Comparison of ENCODE assay signal across 20 cellular contexts in the genomic region with DNA sequence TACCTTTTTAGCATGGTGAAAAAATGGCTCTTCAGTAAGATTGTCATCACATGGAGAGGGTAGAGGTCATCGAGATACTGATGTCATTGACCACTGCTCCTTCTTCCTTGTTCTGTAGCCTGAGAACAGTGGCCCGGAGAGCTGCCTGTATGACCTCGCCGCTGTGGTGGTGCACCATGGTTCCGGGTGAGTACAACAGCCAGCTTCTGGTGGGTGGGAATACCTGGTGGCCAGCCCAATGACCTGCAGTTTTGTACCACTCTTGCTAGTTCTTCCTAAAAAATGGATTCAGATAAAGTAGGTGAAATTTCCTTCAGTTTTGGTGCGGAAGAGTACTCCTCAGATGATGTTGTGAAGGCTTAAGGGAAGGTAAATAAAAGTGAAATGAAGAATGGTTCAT.
"Had no signal": no experiment of that assay in that cellular context is flagged by ENCODE, and none has a peak within 500 bp of the region (broad histone marks: within the 10 kb centered on the region; RNA-seq: fewer than 3 reads in every experiment).

No MANE protein-coding gene starts in this region.

- DNase-seq: activated CD4-positive, alpha-beta T cell treated with anti-CD3 and anti-CD28 coated beads, Interleukin-2, amount 10 ng/mL, durations not matched to agents 7 days and 5 days; activated CD8-positive, alpha-beta memory T cell treated with anti-CD3 and anti-CD28 coated beads, Interleukin-2, amount 50 U/mL, for 48 hours; activated gamma-delta T cell; activated naive CD4-positive, alpha-beta T cell treated with anti-CD3 and anti-CD28 coated beads, Interleukin-2, amount 50 U/mL, for 16 hours; activated T-cell treated with anti-CD3 and anti-CD28 coated beads, Interleukin-2, amount 50 U/mL, for 72 hours; adrenal gland; central memory CD4-positive, alpha-beta T cell; effector memory CD4-positive, alpha-beta T cell; foreskin keratinocyte; immature natural killer cell; left lung; naive thymus-derived CD4-positive, alpha-beta T cell; stimulated activated CD4-positive, alpha-beta T cell treated with anti-CD3 and anti-CD28 coated beads, Interleukin-4, amount 100 ng/mL, for 4 hours; SW 1271; transverse colon; uterus had no signal

- H3K9me3 Mint-ChIP-seq: activated CD4-positive, alpha-beta T cell treated with anti-CD3 and anti-CD28 coated beads, Interleukin-2, amount 10 ng/mL, durations not matched to agents 7 days and 5 days; activated T-cell treated with anti-CD3 and anti-CD28 coated beads, Interleukin-2, amount 50 U/mL, for 72 hours; immature natural killer cell had no signal

- H3K27ac ChIP-seq: adrenal gland, foreskin keratinocyte, hepatocyte, left lung, prostate gland, right atrium auricular region, transverse colon, uterus had no signal

- H3K27me3 Mint-ChIP-seq: activated CD4-positive, alpha-beta T cell treated with anti-CD3 and anti-CD28 coated beads, Interleukin-2, amount 10 ng/mL, durations not matched to agents 7 days and 5 days; naive thymus-derived CD4-positive, alpha-beta T cell had no signal

- H3K27ac Mint-ChIP-seq: activated CD4-positive, alpha-beta T cell treated with anti-CD3 and anti-CD28 coated beads, Interleukin-2, amount 10 ng/mL, durations not matched to agents 7 days and 5 days had no signal

- H3K9me3 ChIP-seq: adrenal gland, left lung, prostate gland, right atrium auricular region, transverse colon, uterus had no signal

- H3K4me3 Mint-ChIP-seq: activated CD4-positive, alpha-beta T cell treated with anti-CD3 and anti-CD28 coated beads, Interleukin-2, amount 10 ng/mL, durations not matched to agents 7 days and 5 days; activated T-cell treated with anti-CD3 and anti-CD28 coated beads, Interleukin-2, amount 50 U/mL, for 72 hours; immature natural killer cell; naive thymus-derived CD4-positive, alpha-beta T cell had no signal

- H3K4me1 ChIP-seq: adrenal gland, foreskin keratinocyte, prostate gland, right atrium auricular region, uterus had no signal

- ATAC-seq: activated T-cell treated with anti-CD3 and anti-CD28 coated beads, Interleukin-2, amount 50 U/mL, for 72 hours; foreskin keratinocyte; left lung; naive thymus-derived CD4-positive, alpha-beta T cell had no signal

- H3K27me3 ChIP-seq: adrenal gland, foreskin keratinocyte, hepatocyte, left lung, right atrium auricular region, transverse colon, uterus had no signal

- H3K36me3 ChIP-seq: uterus had no signal

- H3K4me3 ChIP-seq: adrenal gland, hepatocyte, left lung, lung, prostate gland, right atrium auricular region, transverse colon, uterus had no signal
